1 cellular context compared by ENCODE assay signal in the genomic region with DNA sequence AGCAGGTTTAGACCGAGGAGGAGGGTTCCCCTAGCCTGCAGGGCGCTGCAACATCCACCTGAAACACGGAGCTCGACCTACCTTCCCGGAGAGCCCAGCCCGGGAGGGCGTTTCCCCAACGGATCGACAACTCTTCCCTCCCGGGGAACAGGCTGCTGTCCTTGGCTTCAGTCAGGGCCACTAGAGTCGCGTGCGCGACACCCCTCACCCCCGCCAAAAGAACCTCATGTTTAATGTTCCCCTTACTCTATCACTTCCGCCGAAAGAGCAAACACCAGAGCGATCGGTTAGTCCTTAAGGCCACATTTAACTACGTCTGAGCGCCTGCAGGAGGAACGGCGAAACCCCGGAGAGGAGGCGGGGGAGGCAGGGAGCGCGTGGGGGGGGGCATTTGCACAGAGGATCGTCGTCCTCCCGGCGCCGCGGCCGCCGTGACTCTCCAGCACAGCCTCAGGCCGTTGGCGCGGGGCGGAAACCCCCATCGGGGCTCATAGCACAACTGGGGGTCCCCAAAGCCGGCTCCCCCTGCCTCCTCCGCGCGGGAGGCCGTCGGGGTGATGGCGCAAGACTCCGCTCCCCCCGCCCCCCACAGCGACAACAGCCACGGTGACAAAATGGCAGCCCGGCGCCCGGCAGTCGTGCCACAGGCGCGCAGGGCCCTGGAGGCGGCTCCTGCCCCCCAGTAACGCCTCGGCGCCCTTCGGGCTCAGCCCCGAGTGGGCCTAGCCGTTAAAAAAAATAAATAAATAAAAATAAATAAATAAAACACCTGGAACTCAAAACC.
A peak's percentile ranks its signal among the peaks of the same experiment; 100 is the strongest.
TF ChIP-seq lines count a peak whose summit lies in the region.

No MANE protein-coding gene starts in this region.

TF ChIP-seq in GM12878, 131 proteins besides CTCF, POLR2A, EP300 and RAD21 (continued from another document and continues in another):
- TF ChIP-seq, protein P1, sequence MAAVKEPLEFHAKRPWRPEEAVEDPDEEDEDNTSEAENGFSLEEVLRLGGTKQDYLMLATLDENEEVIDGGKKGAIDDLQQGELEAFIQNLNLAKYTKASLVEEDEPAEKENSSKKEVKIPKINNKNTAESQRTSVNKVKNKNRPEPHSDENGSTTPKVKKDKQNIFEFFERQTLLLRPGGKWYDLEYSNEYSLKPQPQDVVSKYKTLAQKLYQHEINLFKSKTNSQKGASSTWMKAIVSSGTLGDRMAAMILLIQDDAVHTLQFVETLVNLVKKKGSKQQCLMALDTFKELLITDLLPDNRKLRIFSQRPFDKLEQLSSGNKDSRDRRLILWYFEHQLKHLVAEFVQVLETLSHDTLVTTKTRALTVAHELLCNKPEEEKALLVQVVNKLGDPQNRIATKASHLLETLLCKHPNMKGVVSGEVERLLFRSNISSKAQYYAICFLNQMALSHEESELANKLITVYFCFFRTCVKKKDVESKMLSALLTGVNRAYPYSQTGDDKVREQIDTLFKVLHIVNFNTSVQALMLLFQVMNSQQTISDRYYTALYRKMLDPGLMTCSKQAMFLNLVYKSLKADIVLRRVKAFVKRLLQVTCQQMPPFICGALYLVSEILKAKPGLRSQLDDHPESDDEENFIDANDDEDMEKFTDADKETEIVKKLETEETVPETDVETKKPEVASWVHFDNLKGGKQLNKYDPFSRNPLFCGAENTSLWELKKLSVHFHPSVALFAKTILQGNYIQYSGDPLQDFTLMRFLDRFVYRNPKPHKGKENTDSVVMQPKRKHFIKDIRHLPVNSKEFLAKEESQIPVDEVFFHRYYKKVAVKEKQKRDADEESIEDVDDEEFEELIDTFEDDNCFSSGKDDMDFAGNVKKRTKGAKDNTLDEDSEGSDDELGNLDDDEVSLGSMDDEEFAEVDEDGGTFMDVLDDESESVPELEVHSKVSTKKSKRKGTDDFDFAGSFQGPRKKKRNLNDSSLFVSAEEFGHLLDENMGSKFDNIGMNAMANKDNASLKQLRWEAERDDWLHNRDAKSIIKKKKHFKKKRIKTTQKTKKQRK (IDR thresholded peaks at IDR 0.05; ENCODE audit: low read depth, low read length) = no peak
- TF ChIP-seq CREM (IDR thresholded peaks at IDR 0.05; ENCODE audit: low read depth) (no peak), JUND (IDR thresholded peaks at IDR 0.05; ENCODE audit: low read depth, low read length) (no peak), IRF4 (IDR thresholded peaks at IDR 0.05; ENCODE audit: low read depth, low read length) (no peak), IKZF1 (conservative IDR thresholded peaks at IDR 0.05) (0 out of 2 replicates have a peak, but pooled peaks have one; percentile 54), TBL1XR1 (IDR thresholded peaks at IDR 0.05; ENCODE audit: low read depth, low read length) (no peak), SIN3A (IDR thresholded peaks at IDR 0.05; ENCODE audit: low read depth, low read length) (peak; percentile 19; the same call in 1 of the 2 replicates), RBBP5 (conservative IDR thresholded peaks at IDR 0.05) (no peak), GABPA (IDR thresholded peaks at IDR 0.05; ENCODE audit: low read depth) (0 out of 2 replicates have a peak, but pooled peaks have one; percentile 30), EGR1 (IDR thresholded peaks at IDR 0.05; ENCODE audit: borderline replicate concordance in 1 of 2, low read depth in 2 of 2, low read length in 2 of 2) (0 out of 3 replicates have a peak, but pooled peaks of 1 of the 2 experiments have one; percentile 41), SMARCA5 (IDR thresholded peaks at IDR 0.05) (no peak), SMAD5 (IDR thresholded peaks at IDR 0.05; ENCODE audit: low read depth) (no peak), DPF2 (IDR thresholded peaks at IDR 0.05) (0 out of 2 replicates have a peak, but pooled peaks have one; percentile 51), POLR2AphosphoS5 (IDR thresholded peaks at IDR 0.05; ENCODE audit: low read length) (0 out of 2 replicates have a peak, but pooled peaks have one; percentile 41)
- TF ChIP-seq, protein P2, sequence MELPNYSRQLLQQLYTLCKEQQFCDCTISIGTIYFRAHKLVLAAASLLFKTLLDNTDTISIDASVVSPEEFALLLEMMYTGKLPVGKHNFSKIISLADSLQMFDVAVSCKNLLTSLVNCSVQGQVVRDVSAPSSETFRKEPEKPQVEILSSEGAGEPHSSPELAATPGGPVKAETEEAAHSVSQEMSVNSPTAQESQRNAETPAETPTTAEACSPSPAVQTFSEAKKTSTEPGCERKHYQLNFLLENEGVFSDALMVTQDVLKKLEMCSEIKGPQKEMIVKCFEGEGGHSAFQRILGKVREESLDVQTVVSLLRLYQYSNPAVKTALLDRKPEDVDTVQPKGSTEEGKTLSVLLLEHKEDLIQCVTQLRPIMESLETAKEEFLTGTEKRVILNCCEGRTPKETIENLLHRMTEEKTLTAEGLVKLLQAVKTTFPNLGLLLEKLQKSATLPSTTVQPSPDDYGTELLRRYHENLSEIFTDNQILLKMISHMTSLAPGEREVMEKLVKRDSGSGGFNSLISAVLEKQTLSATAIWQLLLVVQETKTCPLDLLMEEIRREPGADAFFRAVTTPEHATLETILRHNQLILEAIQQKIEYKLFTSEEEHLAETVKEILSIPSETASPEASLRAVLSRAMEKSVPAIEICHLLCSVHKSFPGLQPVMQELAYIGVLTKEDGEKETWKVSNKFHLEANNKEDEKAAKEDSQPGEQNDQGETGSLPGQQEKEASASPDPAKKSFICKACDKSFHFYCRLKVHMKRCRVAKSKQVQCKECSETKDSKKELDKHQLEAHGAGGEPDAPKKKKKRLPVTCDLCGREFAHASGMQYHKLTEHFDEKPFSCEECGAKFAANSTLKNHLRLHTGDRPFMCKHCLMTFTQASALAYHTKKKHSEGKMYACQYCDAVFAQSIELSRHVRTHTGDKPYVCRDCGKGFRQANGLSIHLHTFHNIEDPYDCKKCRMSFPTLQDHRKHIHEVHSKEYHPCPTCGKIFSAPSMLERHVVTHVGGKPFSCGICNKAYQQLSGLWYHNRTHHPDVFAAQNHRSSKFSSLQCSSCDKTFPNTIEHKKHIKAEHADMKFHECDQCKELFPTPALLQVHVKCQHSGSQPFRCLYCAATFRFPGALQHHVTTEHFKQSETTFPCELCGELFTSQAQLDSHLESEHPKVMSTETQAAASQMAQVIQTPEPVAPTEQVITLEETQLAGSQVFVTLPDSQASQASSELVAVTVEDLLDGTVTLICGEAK (IDR thresholded peaks at IDR 0.05; ENCODE audit: borderline replicate concordance) = no peak
- TF ChIP-seq, protein P3, sequence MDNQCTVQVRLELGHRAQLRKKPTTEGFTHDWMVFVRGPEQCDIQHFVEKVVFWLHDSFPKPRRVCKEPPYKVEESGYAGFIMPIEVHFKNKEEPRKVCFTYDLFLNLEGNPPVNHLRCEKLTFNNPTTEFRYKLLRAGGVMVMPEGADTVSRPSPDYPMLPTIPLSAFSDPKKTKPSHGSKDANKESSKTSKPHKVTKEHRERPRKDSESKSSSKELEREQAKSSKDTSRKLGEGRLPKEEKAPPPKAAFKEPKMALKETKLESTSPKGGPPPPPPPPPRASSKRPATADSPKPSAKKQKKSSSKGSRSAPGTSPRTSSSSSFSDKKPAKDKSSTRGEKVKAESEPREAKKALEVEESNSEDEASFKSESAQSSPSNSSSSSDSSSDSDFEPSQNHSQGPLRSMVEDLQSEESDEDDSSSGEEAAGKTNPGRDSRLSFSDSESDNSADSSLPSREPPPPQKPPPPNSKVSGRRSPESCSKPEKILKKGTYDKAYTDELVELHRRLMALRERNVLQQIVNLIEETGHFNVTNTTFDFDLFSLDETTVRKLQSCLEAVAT (IDR thresholded peaks at IDR 0.05) = peak; percentile 47; the same call in 1 of the 2 replicates
- TF ChIP-seq, protein P4, sequence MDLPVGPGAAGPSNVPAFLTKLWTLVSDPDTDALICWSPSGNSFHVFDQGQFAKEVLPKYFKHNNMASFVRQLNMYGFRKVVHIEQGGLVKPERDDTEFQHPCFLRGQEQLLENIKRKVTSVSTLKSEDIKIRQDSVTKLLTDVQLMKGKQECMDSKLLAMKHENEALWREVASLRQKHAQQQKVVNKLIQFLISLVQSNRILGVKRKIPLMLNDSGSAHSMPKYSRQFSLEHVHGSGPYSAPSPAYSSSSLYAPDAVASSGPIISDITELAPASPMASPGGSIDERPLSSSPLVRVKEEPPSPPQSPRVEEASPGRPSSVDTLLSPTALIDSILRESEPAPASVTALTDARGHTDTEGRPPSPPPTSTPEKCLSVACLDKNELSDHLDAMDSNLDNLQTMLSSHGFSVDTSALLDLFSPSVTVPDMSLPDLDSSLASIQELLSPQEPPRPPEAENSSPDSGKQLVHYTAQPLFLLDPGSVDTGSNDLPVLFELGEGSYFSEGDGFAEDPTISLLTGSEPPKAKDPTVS (IDR thresholded peaks at IDR 0.05; ENCODE audit: low read depth, low read length) = no peak
- TF ChIP-seq, protein P5, sequence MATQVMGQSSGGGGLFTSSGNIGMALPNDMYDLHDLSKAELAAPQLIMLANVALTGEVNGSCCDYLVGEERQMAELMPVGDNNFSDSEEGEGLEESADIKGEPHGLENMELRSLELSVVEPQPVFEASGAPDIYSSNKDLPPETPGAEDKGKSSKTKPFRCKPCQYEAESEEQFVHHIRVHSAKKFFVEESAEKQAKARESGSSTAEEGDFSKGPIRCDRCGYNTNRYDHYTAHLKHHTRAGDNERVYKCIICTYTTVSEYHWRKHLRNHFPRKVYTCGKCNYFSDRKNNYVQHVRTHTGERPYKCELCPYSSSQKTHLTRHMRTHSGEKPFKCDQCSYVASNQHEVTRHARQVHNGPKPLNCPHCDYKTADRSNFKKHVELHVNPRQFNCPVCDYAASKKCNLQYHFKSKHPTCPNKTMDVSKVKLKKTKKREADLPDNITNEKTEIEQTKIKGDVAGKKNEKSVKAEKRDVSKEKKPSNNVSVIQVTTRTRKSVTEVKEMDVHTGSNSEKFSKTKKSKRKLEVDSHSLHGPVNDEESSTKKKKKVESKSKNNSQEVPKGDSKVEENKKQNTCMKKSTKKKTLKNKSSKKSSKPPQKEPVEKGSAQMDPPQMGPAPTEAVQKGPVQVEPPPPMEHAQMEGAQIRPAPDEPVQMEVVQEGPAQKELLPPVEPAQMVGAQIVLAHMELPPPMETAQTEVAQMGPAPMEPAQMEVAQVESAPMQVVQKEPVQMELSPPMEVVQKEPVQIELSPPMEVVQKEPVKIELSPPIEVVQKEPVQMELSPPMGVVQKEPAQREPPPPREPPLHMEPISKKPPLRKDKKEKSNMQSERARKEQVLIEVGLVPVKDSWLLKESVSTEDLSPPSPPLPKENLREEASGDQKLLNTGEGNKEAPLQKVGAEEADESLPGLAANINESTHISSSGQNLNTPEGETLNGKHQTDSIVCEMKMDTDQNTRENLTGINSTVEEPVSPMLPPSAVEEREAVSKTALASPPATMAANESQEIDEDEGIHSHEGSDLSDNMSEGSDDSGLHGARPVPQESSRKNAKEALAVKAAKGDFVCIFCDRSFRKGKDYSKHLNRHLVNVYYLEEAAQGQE (IDR thresholded peaks at IDR 0.05; ENCODE audit: low read depth, low read length) = no peak
- TF ChIP-seq, protein P6, sequence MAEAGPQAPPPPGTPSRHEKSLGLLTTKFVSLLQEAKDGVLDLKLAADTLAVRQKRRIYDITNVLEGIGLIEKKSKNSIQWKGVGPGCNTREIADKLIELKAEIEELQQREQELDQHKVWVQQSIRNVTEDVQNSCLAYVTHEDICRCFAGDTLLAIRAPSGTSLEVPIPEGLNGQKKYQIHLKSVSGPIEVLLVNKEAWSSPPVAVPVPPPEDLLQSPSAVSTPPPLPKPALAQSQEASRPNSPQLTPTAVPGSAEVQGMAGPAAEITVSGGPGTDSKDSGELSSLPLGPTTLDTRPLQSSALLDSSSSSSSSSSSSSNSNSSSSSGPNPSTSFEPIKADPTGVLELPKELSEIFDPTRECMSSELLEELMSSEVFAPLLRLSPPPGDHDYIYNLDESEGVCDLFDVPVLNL (IDR thresholded peaks at IDR 0.05; ENCODE audit: low read depth, low read length) = no peak
- TF ChIP-seq, protein P7, sequence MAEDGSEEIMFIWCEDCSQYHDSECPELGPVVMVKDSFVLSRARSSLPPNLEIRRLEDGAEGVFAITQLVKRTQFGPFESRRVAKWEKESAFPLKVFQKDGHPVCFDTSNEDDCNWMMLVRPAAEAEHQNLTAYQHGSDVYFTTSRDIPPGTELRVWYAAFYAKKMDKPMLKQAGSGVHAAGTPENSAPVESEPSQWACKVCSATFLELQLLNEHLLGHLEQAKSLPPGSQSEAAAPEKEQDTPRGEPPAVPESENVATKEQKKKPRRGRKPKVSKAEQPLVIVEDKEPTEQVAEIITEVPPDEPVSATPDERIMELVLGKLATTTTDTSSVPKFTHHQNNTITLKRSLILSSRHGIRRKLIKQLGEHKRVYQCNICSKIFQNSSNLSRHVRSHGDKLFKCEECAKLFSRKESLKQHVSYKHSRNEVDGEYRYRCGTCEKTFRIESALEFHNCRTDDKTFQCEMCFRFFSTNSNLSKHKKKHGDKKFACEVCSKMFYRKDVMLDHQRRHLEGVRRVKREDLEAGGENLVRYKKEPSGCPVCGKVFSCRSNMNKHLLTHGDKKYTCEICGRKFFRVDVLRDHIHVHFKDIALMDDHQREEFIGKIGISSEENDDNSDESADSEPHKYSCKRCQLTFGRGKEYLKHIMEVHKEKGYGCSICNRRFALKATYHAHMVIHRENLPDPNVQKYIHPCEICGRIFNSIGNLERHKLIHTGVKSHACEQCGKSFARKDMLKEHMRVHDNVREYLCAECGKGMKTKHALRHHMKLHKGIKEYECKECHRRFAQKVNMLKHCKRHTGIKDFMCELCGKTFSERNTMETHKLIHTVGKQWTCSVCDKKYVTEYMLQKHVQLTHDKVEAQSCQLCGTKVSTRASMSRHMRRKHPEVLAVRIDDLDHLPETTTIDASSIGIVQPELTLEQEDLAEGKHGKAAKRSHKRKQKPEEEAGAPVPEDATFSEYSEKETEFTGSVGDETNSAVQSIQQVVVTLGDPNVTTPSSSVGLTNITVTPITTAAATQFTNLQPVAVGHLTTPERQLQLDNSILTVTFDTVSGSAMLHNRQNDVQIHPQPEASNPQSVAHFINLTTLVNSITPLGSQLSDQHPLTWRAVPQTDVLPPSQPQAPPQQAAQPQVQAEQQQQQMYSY (CRISPR knock-in tag; IDR thresholded peaks at IDR 0.05) = no peak
- TF ChIP-seq, protein P8, sequence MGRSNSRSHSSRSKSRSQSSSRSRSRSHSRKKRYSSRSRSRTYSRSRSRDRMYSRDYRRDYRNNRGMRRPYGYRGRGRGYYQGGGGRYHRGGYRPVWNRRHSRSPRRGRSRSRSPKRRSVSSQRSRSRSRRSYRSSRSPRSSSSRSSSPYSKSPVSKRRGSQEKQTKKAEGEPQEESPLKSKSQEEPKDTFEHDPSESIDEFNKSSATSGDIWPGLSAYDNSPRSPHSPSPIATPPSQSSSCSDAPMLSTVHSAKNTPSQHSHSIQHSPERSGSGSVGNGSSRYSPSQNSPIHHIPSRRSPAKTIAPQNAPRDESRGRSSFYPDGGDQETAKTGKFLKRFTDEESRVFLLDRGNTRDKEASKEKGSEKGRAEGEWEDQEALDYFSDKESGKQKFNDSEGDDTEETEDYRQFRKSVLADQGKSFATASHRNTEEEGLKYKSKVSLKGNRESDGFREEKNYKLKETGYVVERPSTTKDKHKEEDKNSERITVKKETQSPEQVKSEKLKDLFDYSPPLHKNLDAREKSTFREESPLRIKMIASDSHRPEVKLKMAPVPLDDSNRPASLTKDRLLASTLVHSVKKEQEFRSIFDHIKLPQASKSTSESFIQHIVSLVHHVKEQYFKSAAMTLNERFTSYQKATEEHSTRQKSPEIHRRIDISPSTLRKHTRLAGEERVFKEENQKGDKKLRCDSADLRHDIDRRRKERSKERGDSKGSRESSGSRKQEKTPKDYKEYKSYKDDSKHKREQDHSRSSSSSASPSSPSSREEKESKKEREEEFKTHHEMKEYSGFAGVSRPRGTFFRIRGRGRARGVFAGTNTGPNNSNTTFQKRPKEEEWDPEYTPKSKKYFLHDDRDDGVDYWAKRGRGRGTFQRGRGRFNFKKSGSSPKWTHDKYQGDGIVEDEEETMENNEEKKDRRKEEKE (IDR thresholded peaks at IDR 0.05) = no peak
